13 cellular contexts compared by ENCODE assay signal in genomic region chr2:48433682-48434081, GRCh38. TPM values are rescaled to one million over a fixed set of nuclear protein-coding genes. Genes with fewer than 3 reads are reported as not detected.
A peak's percentile ranks its signal among the peaks of the same experiment; 100 is the strongest.
DNase-seq lines count a peak whose midpoint lies in the region; ATAC-seq, FAIRE-seq and TF ChIP-seq lines count a peak whose summit lies in the region.
"Had no signal": no experiment of that assay in that cellular context is flagged by ENCODE, and none has a peak within 500 bp of the region (broad histone marks: within the 10 kb centered on the region; RNA-seq: fewer than 3 reads in every experiment).

No MANE protein-coding gene starts in this region.

- intact Hi-C loops in left ventricle myocardium inferior (cut with micrococcal nuclease): no loop called here

- H3K4me2 ChIP-seq in parathyroid adenoma (ENCODE audit: low read length): peak overlapping the region; percentile 55

- H2AFZ ChIP-seq in parathyroid adenoma: peak overlapping the region; percentile 81

- H3K4me3 ChIP-seq in left ventricle myocardium inferior (no peak overlapping the region), parathyroid adenoma (ENCODE audit: low read depth, low read length) (no peak overlapping the region), small intestine (ENCODE audit: low read depth in 1 of 2, low read length in 2 of 2) (no peak overlapping the region)

- H3K4me1 ChIP-seq in left ventricle myocardium inferior (peaks cover 9% of the 10 kb centered on the region), parathyroid adenoma (peaks cover 10% of the 10 kb centered on the region), small intestine (ENCODE audit: control insufficient read depth in 2 of 2, insufficient read depth in 1 of 2, low read depth in 1 of 2, low read length in 1 of 2) (no peaks in the 10 kb centered on the region)

- no peaks in the 10 kb centered on the region for H3K4me1 Mint-ChIP-seq in immature natural killer cell

- H3K36me3 Mint-ChIP-seq in immature natural killer cell: no peaks in the 10 kb centered on the region

- ATAC-seq in GM18502 (IDR thresholded peaks at IDR 0.05; ENCODE audit: poor library complexity, unreplicated experiment) (peak; percentile 72), GM19463 (IDR thresholded peaks at IDR 0.05; ENCODE audit: unreplicated experiment) (no peak)

- H3K27me3 Mint-ChIP-seq in immature natural killer cell (ENCODE audit: low read depth in 3 of 3): peaks cover 0 to 10% (median 6%) of the 10 kb centered on the region in 3 donors

- H3K9me3 ChIP-seq in left ventricle myocardium inferior (replicated peaks) (no peaks in the 10 kb centered on the region), parathyroid adenoma (ENCODE audit: control insufficient read depth, low read length) (no peaks in the 10 kb centered on the region), small intestine (ENCODE audit: control insufficient read depth, low read depth) (no peaks in the 10 kb centered on the region)

- H3K36me3 ChIP-seq in left ventricle myocardium inferior (no peaks in the 10 kb centered on the region), parathyroid adenoma (ENCODE audit: control insufficient read depth, insufficient read depth, low read length) (no peaks in the 10 kb centered on the region), small intestine (ENCODE audit: control insufficient read depth in 2 of 2, insufficient read depth in 2 of 2, low read length in 2 of 2) (no peaks in the 10 kb centered on the region)

- H3K27ac Mint-ChIP-seq in immature natural killer cell: no peak overlapping the region
- H3K27ac Mint-ChIP-seq: activated naive CD4-positive, alpha-beta T cell treated with anti-CD3 and anti-CD28 coated beads for 36 hours had no signal

- no peak overlapping the region for H3K9ac ChIP-seq in parathyroid adenoma

- H3K27me3 ChIP-seq in left ventricle myocardium inferior (ENCODE audit: low read depth) (no peaks in the 10 kb centered on the region), parathyroid adenoma (ENCODE audit: control insufficient read depth, insufficient read depth, low read length) (no peaks in the 10 kb centered on the region), small intestine (ENCODE audit: control insufficient read depth in 2 of 2, insufficient read depth in 2 of 2, low read length in 2 of 2) (peaks cover 0 to 3% of the 10 kb centered on the region in 2 donors)

- DNase-seq in OCI-M1 (lab: John Stamatoyannopoulos, UW) (peak; percentile 38), left ventricle myocardium inferior (no peak), small intestine (no peak), immature natural killer cell (no peak)
- no peak for DNase-seq in activated effector memory CD4-positive, alpha-beta T cell treated with anti-CD3 and anti-CD28 coated beads, Interleukin-2, amount 50 U/mL, for 16 hours
- DNase-seq: activated CD4-positive, CD25-positive, alpha-beta regulatory T cell; activated naive CD4-positive, alpha-beta T cell treated with anti-CD3 and anti-CD28 coated beads for 36 hours; HCEC 1CT; NCI-H1105 treated with DMSO at 0.1 percent for 48 hours had no signal

- no peak for TF ChIP-seq CTCF in left ventricle myocardium inferior (IDR thresholded peaks at IDR 0.05; ENCODE audit: borderline replicate concordance)
- TF ChIP-seq CTCF in parathyroid adenoma (IDR thresholded peaks at IDR 0.05): no peak

- no peaks in the 10 kb centered on the region for H3K79me2 ChIP-seq in parathyroid adenoma

- H3K27ac ChIP-seq in left ventricle myocardium inferior (replicated peaks) (peak overlapping the region; percentile 48), parathyroid adenoma (peak overlapping the region; percentile 61), small intestine (ENCODE audit: low read depth in 1 of 2, low read length in 1 of 2) (no peak overlapping the region)

- no peaks in the 10 kb centered on the region for H3K9me3 Mint-ChIP-seq in immature natural killer cell
- H3K9me3 Mint-ChIP-seq: activated naive CD4-positive, alpha-beta T cell treated with anti-CD3 and anti-CD28 coated beads for 36 hours had no signal

- 63 to 72% (median 67%) methylated on average over 3 of the region's 3 CpGs for WGBS in small intestine, 3 donors

- FAIRE-seq in small intestine (lab: Jason Lieb, UNC): no peak
- FAIRE-seq: D721Med had no signal

- H3K4me3 Mint-ChIP-seq in immature natural killer cell: no peak overlapping the region
- H3K4me3 Mint-ChIP-seq: activated naive CD4-positive, alpha-beta T cell treated with anti-CD3 and anti-CD28 coated beads for 36 hours had no signal

RNA-seq across cellular contexts. Expression of gene PPP1R21, which starts 6.9 kb away (rescaled TPM):
- total RNA-seq in left ventricle myocardium inferior: 10.8 TPM
- polyA plus RNA-seq in small intestine: 10 to 100 TPM; 16.3 to 34.9 (median 20.8) TPM
- 10 to 100 TPM in 2 of 3 donors, 1 to 10 TPM in 1; 8.5 to 17.8 (median 10.1) TPM for polyA plus RNA-seq in immature natural killer cell

Comparison
In these comparisons a context has a peak if more than half of its experiments do, and no peak if none do; other contexts are left out.
1. H3K27ac ChIP-seq: peak in left ventricle myocardium inferior (single experiment) and parathyroid adenoma (single experiment); none in small intestine (0 of 2).